ENCODE assay signal across 8 cellular contexts in genomic region chr18:54607213-54607934, GRCh38. TPM values are rescaled to one million over a fixed set of nuclear protein-coding genes. Genes with fewer than 3 reads are reported as not detected.
DNase-seq lines count a peak whose midpoint lies in the region; ATAC-seq and TF ChIP-seq lines count a peak whose summit lies in the region.

No MANE protein-coding gene starts in this region.

- H3K9me3 ChIP-seq in mucosa of stomach (ENCODE audit: control insufficient read depth, low read length) = no peaks in the 10 kb centered on the region

- no peak for ATAC-seq in activated naive CD4-positive, alpha-beta T cell treated with anti-CD3 and anti-CD28 coated beads, Interleukin-2, amount 50 U/mL, for 72 hours

- 44 to 52% methylated on average over 10 of the region's 10 CpGs for WGBS in lower leg skin, 2 donors

- peaks cover 24% of the 10 kb centered on the region for H3K4me1 ChIP-seq in mucosa of stomach (ENCODE audit: control insufficient read depth, insufficient read depth, low read length)

- no peak for TF ChIP-seq CTCF in lower leg skin (IDR thresholded peaks at IDR 0.05)

- peak overlapping the region; percentile 77 for H3K9ac ChIP-seq in mucosa of stomach (ENCODE audit: low read length)

- H3K36me3 Mint-ChIP-seq in activated naive CD4-positive, alpha-beta T cell treated with anti-CD3 and anti-CD28 coated beads, Interleukin-2, amount 50 U/mL, for 72 hours = no peaks in the 10 kb centered on the region

- TF ChIP-seq POLR2A in lower leg skin (IDR thresholded peaks at IDR 0.05) = no peak

- intact Hi-C loops in lower leg skin (cut with DNase I; ENCODE audit: low total_unique reads) = no loop called here

- H3K27ac ChIP-seq in substantia nigra (ENCODE audit: low read depth, low read length, poor library complexity, severe bottlenecking) = no peak overlapping the region

- DNase-seq in Daoy (ENCODE audit: low read depth) (peak; percentile 53), NCI-H2107 treated with DMSO at 0.1 percent for 48 hours (lab: John Stamatoyannopoulos, UW; ENCODE audit: unreplicated experiment) (peak; percentile 84), dermis blood vessel endothelial cell (peak; percentile 12), substantia nigra (lab: John Stamatoyannopoulos, UW) (no peak), lower leg skin (ENCODE audit: low spot score in 2 of 2) (no peak)
- DNase-seq in activated naive CD4-positive, alpha-beta T cell (lab: John Stamatoyannopoulos, UW) = no peak
- no peak for DNase-seq in activated naive CD4-positive, alpha-beta T cell treated with anti-CD3 and anti-CD28 coated beads, Interleukin-2, amount 50 U/mL, for 72 hours (ENCODE audit: low spot score in 2 of 2)

- H3K4me3 ChIP-seq in mucosa of stomach (ENCODE audit: low read length) (peak overlapping the region; percentile 45), lower leg skin (ENCODE audit: low read depth, poor library complexity, severe bottlenecking) (no peak overlapping the region)

- H3K27ac Mint-ChIP-seq in activated naive CD4-positive, alpha-beta T cell treated with anti-CD3 and anti-CD28 coated beads, Interleukin-2, amount 50 U/mL, for 72 hours = no peak overlapping the region

- H3K9me3 Mint-ChIP-seq in activated naive CD4-positive, alpha-beta T cell treated with anti-CD3 and anti-CD28 coated beads, Interleukin-2, amount 50 U/mL, for 72 hours = no peaks in the 10 kb centered on the region

- no peaks in the 10 kb centered on the region for H3K27me3 ChIP-seq in mucosa of stomach (ENCODE audit: control insufficient read depth, insufficient read depth, low read length)

- no peaks in the 10 kb centered on the region for H3K36me3 ChIP-seq in mucosa of stomach (ENCODE audit: control insufficient read depth, insufficient read depth, low read length)

RNA-seq across cellular contexts. Expression of gene DYNAP, which starts 16.3 kb away (rescaled TPM):
- not detected in 2 replicates for total RNA-seq in Daoy (2014; rRNA removed; shearing (Covaris generic))
- total RNA-seq in dermis blood vessel endothelial cell (not detected in 2 replicates), lower leg skin (not detected)
- total RNA-seq in activated naive CD4-positive, alpha-beta T cell treated with anti-CD3 and anti-CD28 coated beads, Interleukin-2, amount 50 U/mL, for 72 hours = not detected

Comparison
In these comparisons a context has a peak if more than half of its experiments do, and no peak if none do; other contexts are left out.
1. DNase-seq: peak in Daoy (single experiment), NCI-H2107 treated with DMSO at 0.1 percent for 48 hours (single experiment) and dermis blood vessel endothelial cell (single experiment); none in activated naive CD4-positive, alpha-beta T cell (0 of 4), substantia nigra (0 of 49), lower leg skin (0 of 2) and activated naive CD4-positive, alpha-beta T cell treated with anti-CD3 and anti-CD28 coated beads, Interleukin-2, amount 50 U/mL, for 72 hours (0 of 2).